Comparison of ENCODE assay signal across 2 cellular contexts in genomic region chr2:169011698-169012097, GRCh38.
TF ChIP-seq lines count a peak whose summit lies in the region.

No MANE protein-coding gene starts in this region.

TF ChIP-seq in endothelial cell of umbilical vein, 7 proteins besides CTCF, POLR2A, EP300 and RAD21:
- no peak for TF ChIP-seq JUN (IDR thresholded peaks at IDR 0.05; ENCODE audit: borderline replicate concordance, insufficient read depth, insufficient read length, low read depth)
- no peak for TF ChIP-seq POLR2AphosphoS5 (IDR thresholded peaks at IDR 0.05; ENCODE audit: insufficient read depth, low read depth, low read length)
- no peak for TF ChIP-seq MAX (IDR thresholded peaks at IDR 0.05; ENCODE audit: insufficient read depth, insufficient read length)
- no peak for TF ChIP-seq MYC (IDR thresholded peaks at IDR 0.05; ENCODE audit: low read depth, low read length)
- no peak for TF ChIP-seq GATA2 (IDR thresholded peaks at IDR 0.05; ENCODE audit: insufficient read depth, insufficient read length, low read depth, low read length)
- TF ChIP-seq EZH2 (IDR thresholded peaks at IDR 0.05; ENCODE audit: borderline replicate concordance, low read depth, low read length, severe bottlenecking): no peak
- no peak for TF ChIP-seq FOS (IDR thresholded peaks at IDR 0.05; ENCODE audit: borderline replicate concordance, insufficient read depth, low read length)

TF ChIP-seq in WTC11, 78 proteins besides CTCF, POLR2A, EP300 and RAD21:
- TF ChIP-seq ZNF263 (CRISPR knock-in tag; IDR thresholded peaks at IDR 0.05; ENCODE audit: low read depth): no peak
- TF ChIP-seq TP53 (CRISPR knock-in tag; IDR thresholded peaks at IDR 0.05): no peak
- no peak for TF ChIP-seq HMGXB4 (CRISPR knock-in tag; IDR thresholded peaks at IDR 0.05)
- no peak for TF ChIP-seq JAZF1 (CRISPR knock-in tag; IDR thresholded peaks at IDR 0.05)
